In the genomic region with DNA sequence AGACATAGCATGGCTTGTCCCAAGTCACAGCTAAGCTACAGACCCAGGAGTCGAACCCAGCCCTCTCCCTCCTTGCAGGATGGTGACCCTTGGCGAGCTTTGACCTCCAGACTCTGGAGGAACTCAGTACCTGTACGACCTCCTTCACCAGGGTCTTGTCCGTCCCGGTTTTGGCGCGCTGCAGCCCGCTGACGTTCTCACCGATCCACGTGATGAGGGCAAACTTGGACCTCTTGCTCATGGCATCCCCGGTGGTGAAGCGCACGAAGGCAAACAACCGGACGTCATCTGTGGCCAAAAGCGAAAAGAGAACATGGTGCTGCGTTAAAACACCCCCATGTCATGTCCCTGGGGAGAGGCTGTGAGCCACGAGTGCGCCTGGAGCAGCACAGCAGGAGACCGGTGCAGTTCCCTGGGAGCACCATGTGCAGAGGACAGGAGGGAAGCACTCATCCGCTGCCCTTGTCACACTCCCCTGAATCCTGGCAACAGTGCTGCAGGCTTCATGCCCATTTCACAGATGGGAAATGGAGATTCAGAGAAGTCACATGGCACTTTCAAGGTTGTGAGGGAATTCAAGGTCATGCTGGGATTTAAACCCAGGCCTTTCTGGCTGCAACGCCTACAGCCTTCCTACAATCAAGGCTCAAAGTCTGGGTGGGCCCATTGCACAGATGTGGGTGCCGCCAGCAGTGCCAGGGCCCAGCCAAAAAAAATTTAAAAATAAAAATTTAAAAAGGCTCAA, we compare ENCODE assay signal across 28 cellular contexts.
"Had no signal": no experiment of that assay in that cellular context is flagged by ENCODE, and none has a peak within 500 bp of the region (broad histone marks: within the 10 kb centered on the region; RNA-seq: fewer than 3 reads in every experiment).

No MANE protein-coding gene starts in this region.

- H3K9me3 ChIP-seq: esophagus muscularis mucosa, psoas muscle, sigmoid colon, tibial nerve had no signal

- H3K36me3 ChIP-seq: WERI-Rb-1 had no signal

- H3K4me3 Mint-ChIP-seq: activated CD4-positive, alpha-beta memory T cell treated with anti-CD3 and anti-CD28 coated beads, Interleukin-2, amount 10 ng/mL, durations not matched to agents 7 days and 5 days; activated CD4-positive, alpha-beta T cell treated with anti-CD3 and anti-CD28 coated beads, Interleukin-2, amount 10 ng/mL, durations not matched to agents 7 days and 5 days; immature natural killer cell; mesothelial cell of epicardium; naive B cell; nephron progenitor cell had no signal

- H3K36me3 Mint-ChIP-seq: immature natural killer cell had no signal

- H3K4me1 ChIP-seq: foreskin keratinocyte, psoas muscle had no signal

- H3K27me3 ChIP-seq: esophagus muscularis mucosa, foreskin keratinocyte, heart left ventricle, sigmoid colon, tibial nerve had no signal

- H3K27me3 Mint-ChIP-seq: activated CD4-positive, alpha-beta memory T cell treated with anti-CD3 and anti-CD28 coated beads, Interleukin-2, amount 10 ng/mL, durations not matched to agents 7 days and 5 days; activated CD4-positive, alpha-beta T cell treated with anti-CD3 and anti-CD28 coated beads, Interleukin-2, amount 10 ng/mL, durations not matched to agents 7 days and 5 days; naive B cell had no signal

- H3K27ac Mint-ChIP-seq: activated CD4-positive, alpha-beta memory T cell treated with anti-CD3 and anti-CD28 coated beads, Interleukin-2, amount 10 ng/mL, durations not matched to agents 7 days and 5 days; immature natural killer cell; mesothelial cell of epicardium; nephron progenitor cell had no signal

- ATAC-seq: foreskin keratinocyte, heart left ventricle, left colon, psoas muscle had no signal

- H3K4me3 ChIP-seq: esophagus muscularis mucosa, heart left ventricle, psoas muscle, sigmoid colon, tibial nerve had no signal

- H3K9me3 Mint-ChIP-seq: activated CD4-positive, alpha-beta memory T cell treated with anti-CD3 and anti-CD28 coated beads, Interleukin-2, amount 10 ng/mL, durations not matched to agents 7 days and 5 days; activated CD4-positive, alpha-beta T cell treated with anti-CD3 and anti-CD28 coated beads, Interleukin-2, amount 10 ng/mL, durations not matched to agents 7 days and 5 days; immature natural killer cell; mesothelial cell of epicardium had no signal

- DNase-seq: activated CD4-positive, alpha-beta memory T cell treated with anti-CD3 and anti-CD28 coated beads, Interleukin-2, amount 10 ng/mL, durations not matched to agents 7 days and 5 days; activated CD4-positive, alpha-beta T cell treated with anti-CD3 and anti-CD28 coated beads for 1 hour; activated CD4-positive, alpha-beta T cell treated with anti-CD3 and anti-CD28 coated beads, Interleukin-2, amount 10 ng/mL, durations not matched to agents 7 days and 5 days; activated gamma-delta T cell; activated naive CD4-positive, alpha-beta T cell treated with anti-CD3 and anti-CD28 coated beads, Interleukin-2, amount 50 U/mL, for 16 hours; amniotic stem cell; caudate nucleus; foreskin keratinocyte; heart left ventricle; hypothalamus; immature natural killer cell; kidney; left colon; mammary epithelial cell; naive B cell; nephron progenitor cell; occipital lobe; sigmoid colon; small intestine; stimulated activated CD4-positive, alpha-beta T cell treated with anti-CD3 and anti-CD28 coated beads, Interleukin-4, amount 100 ng/mL, for 4 hours; stimulated activated CD8-positive, alpha-beta memory T cell treated with anti-CD3 and anti-CD28 coated beads, Interleukin-4, amount 100 ng/mL, for 48 hours; stimulated activated naive CD4-positive, alpha-beta T cell; T-helper 1 cell; WERI-Rb-1 had no signal
